Comparison of ENCODE assay signal across 8 cellular contexts in the genomic region with DNA sequence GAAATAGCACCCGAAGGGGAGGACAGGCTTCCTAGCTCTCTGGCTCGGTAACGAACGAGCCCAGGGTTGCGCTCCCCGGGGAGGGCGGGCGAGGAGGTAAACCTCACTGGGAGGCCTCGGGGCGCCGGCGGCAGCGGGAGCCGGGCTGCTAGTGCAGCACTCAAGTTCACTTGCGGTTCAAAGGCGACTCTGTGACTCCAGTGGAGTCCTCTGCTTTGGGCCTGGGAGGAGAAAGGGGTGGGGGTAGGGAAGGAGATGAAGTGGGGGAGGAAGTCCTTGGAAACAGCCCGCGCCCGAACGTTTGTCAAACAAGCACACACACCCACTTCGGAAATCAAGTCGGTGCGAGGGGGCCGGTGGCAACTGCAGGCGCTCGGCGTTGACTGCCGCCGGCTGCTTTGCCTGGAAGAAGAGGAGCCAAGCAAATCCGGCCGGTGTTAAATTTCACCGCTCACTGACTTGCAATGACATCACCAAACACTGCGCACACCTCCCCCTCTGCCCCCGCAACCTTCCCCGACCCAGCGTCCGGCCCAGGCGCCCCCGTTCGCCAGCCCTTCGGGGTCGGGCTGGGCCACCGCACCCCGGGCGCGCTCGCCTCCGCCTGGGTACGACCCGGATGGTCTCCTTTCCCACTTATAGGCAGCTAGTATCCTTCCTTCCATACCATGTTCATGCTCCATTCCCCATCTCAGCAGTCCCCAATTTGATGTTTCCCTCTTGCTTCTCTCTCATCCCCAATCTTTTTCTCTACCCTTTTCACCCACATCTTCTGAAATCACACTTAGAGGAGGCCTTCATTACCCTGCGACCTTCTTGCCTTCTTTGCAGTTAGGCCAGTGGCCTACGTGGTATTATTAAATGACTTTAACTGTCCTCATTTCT. TPM values are rescaled to one million over a fixed set of nuclear protein-coding genes. Genes with fewer than 3 reads are reported as not detected.
DNase-seq lines count a peak whose midpoint lies in the region; ATAC-seq and TF ChIP-seq lines count a peak whose summit lies in the region.

TSS of gene COL24A1 (minus strand) at position 202 of the 885 bp plus-strand sequence. CDS start 376 bp downstream, outside the sequence.

- peak within 1 kb of the TSS in 1 of 2 experiments; percentile 29 for H3K23ac ChIP-seq in mesenchymal stem cell (ENCODE audit: low read length in 2 of 2)

- H3K27me3 Mint-ChIP-seq in activated CD4-positive, alpha-beta T cell treated with anti-CD3 and anti-CD28 coated beads for 36 hours: peaks cover 43% of the 10 kb centered on the region

- peak within 1 kb of the TSS; percentile 7 for H3K9ac ChIP-seq in endocrine pancreas (ENCODE audit: control insufficient read depth, insufficient read depth, low read length)
- peak within 1 kb of the TSS; percentile 67 for H3K9ac ChIP-seq in mesenchymal stem cell (ENCODE audit: low read length)

- POLR2A ChIA-PET in activated CD4-positive, alpha-beta T cell treated with anti-CD3 and anti-CD28 coated beads for 36 hours (lab: Charles Lee): no interaction called here

- peak within 1 kb of the TSS; percentile 16 for H4K8ac ChIP-seq in mesenchymal stem cell (ENCODE audit: low read length)

- H3K4me1 ChIP-seq in endocrine pancreas (ENCODE audit: control insufficient read depth, insufficient read depth, low read length) (no peaks in the 10 kb centered on the region), mesenchymal stem cell (ENCODE audit: control insufficient read depth, insufficient read depth, low read depth, low read length) (peaks cover 22% of the 10 kb centered on the region), transverse colon (peaks cover 3 to 26% (median 14%) of the 10 kb centered on the region in 4 donors)

- H2AFZ ChIP-seq in mesenchymal stem cell (ENCODE audit: low read depth, low read length): peak within 1 kb of the TSS; percentile 44

- TF ChIP-seq POLR2A in transverse colon (IDR thresholded peaks at IDR 0.05): no peak

- in situ Hi-C loops in transverse colon (cut with MboI; ENCODE audit: low pct_ligation_motif_present in 1 of 4, low pct_unique_long_range_greater_than_20kb in 1 of 4, low sequenced_read_pairs in 3 of 4): loop anchor here in 1 of 4 donors (25.0 kb wide), 1 partner anchor 845 kb away; no protein-coding TSS in a partner anchor

- H2BK120ac ChIP-seq in mesenchymal stem cell (ENCODE audit: low read depth, low read length): no peak within 1 kb of the TSS

- peak; percentile 42 for ATAC-seq in activated CD4-positive, alpha-beta T cell treated with anti-CD3 and anti-CD28 coated beads for 36 hours

- TF ChIP-seq EP300 in transverse colon (IDR thresholded peaks at IDR 0.05; ENCODE audit: low read depth): no peak

- H2AK5ac ChIP-seq in mesenchymal stem cell (ENCODE audit: low read length, severe bottlenecking): no peak within 1 kb of the TSS

- no peaks in the 10 kb centered on the region for H3K36me3 ChIP-seq in endocrine pancreas (ENCODE audit: control insufficient read depth, insufficient read depth, low read length)
- no peaks in the 10 kb centered on the region for H3K36me3 ChIP-seq in mesenchymal stem cell (ENCODE audit: control insufficient read depth in 1 of 2, insufficient read depth in 2 of 2, low read depth in 1 of 2, low read length in 2 of 2)
- H3K36me3 ChIP-seq in transverse colon: no peaks in the 10 kb centered on the region

- WGBS in mesenchymal stem cell: 7% methylated on average over 48 of the region's 52 CpGs
- WGBS in transverse colon (ENCODE audit: low coverage in 1 of 2), 2 donors: 25% methylated on average over 5 to 52 of the region's 52 CpGs

- H3K14ac ChIP-seq in mesenchymal stem cell (ENCODE audit: low read length in 2 of 2): no peak within 1 kb of the TSS

- peak within 1 kb of the TSS; percentile 73 for H3K4me3 ChIP-seq in endocrine pancreas (ENCODE audit: control insufficient read depth, insufficient read depth, low read length)
- peak within 1 kb of the TSS; percentile 45 to 78 for H3K4me3 ChIP-seq in mesenchymal stem cell (ENCODE audit: insufficient read depth in 1 of 2, low read depth in 1 of 2, low read length in 2 of 2)
- H3K4me3 ChIP-seq in transverse colon: peak within 1 kb of the TSS in 3 of 4 donors; percentile 27 to 50 (median 30)

- TF ChIP-seq CTCF in transverse colon (IDR thresholded peaks at IDR 0.05): no peak

- H3K4me3 Mint-ChIP-seq in activated CD4-positive, alpha-beta T cell treated with anti-CD3 and anti-CD28 coated beads for 36 hours: peak within 1 kb of the TSS; percentile 15

- H3K79me1 ChIP-seq in mesenchymal stem cell (replicated peaks; ENCODE audit: low read length, poor library complexity, severe bottlenecking): no peaks in the 10 kb centered on the region

- H3K27ac ChIP-seq in mesenchymal stem cell (ENCODE audit: low read length, poor library complexity, severe bottlenecking): no peak within 1 kb of the TSS
- peak within 1 kb of the TSS; percentile 49 to 71 (median 54) for H3K27ac ChIP-seq in transverse colon

- CTCF ChIA-PET in activated CD4-positive, alpha-beta T cell treated with anti-CD3 and anti-CD28 coated beads for 36 hours (lab: Charles Lee): no interaction called here

- H3K9me3 ChIP-seq in endocrine pancreas (ENCODE audit: control insufficient read depth, low read length) (no peaks in the 10 kb centered on the region), mesenchymal stem cell (ENCODE audit: control insufficient read depth, low read length) (no peaks in the 10 kb centered on the region), transverse colon (no peaks in the 10 kb centered on the region)

- intact Hi-C loops in activated CD4-positive, alpha-beta T cell treated with anti-CD3 and anti-CD28 coated beads for 36 hours (cut with DNase I, micrococcal nuclease): loop anchor here in 1 of 2 experiments (5.0 kb wide), 1 partner anchor 435 kb away; no protein-coding TSS in a partner anchor
- intact Hi-C loops in transverse colon (cut with DNase I; ENCODE audit: low total_unique reads): no loop called here

- H2BK15ac ChIP-seq in mesenchymal stem cell (ENCODE audit: low read depth, poor library complexity, severe bottlenecking): no peak within 1 kb of the TSS

- H4K91ac ChIP-seq in mesenchymal stem cell (ENCODE audit: low read length): no peak within 1 kb of the TSS

- DNase-seq in activated CD4-positive, alpha-beta T cell treated with anti-CD3 and anti-CD28 coated beads for 36 hours: peak; percentile 39
- DNase-seq in activated CD4-positive, alpha-beta T cell treated with anti-CD3 and anti-CD28 coated beads, Interleukin-2, amount 50 U/mL, for 4 hours: no peak
- peak; percentile 58 for DNase-seq in NCI-H526 treated with DMSO at 0.1 percent for 48 hours (lab: John Stamatoyannopoulos, UW)
- peak; percentile 57 for DNase-seq in mesenchymal stem cell
- peak; percentile 14 for DNase-seq in transverse colon
- DNase-seq in NCI-H1694 treated with DMSO at 0.1 percent for 48 hours (lab: John Stamatoyannopoulos, UW): no peak
- DNase-seq in central memory CD4-positive, alpha-beta T cell: no peak

- peaks cover 10% of the 10 kb centered on the region for H3K4me1 Mint-ChIP-seq in activated CD4-positive, alpha-beta T cell treated with anti-CD3 and anti-CD28 coated beads for 36 hours

- no peaks in the 10 kb centered on the region for H3K36me3 Mint-ChIP-seq in activated CD4-positive, alpha-beta T cell treated with anti-CD3 and anti-CD28 coated beads for 36 hours (ENCODE audit: low read depth)

- H3K27me3 ChIP-seq in endocrine pancreas (ENCODE audit: control insufficient read depth, insufficient read depth, low read length) (no peaks in the 10 kb centered on the region), mesenchymal stem cell (ENCODE audit: control insufficient read depth in 1 of 2, insufficient read depth in 1 of 2, low read length in 2 of 2) (peaks cover 6 to 17% of the 10 kb centered on the region in 2 experiments), transverse colon (peaks cover 44% of the 10 kb centered on the region)

- no peak within 1 kb of the TSS for H2BK5ac ChIP-seq in mesenchymal stem cell (ENCODE audit: low read depth, low read length, poor library complexity, severe bottlenecking)

- no peak within 1 kb of the TSS for H2BK12ac ChIP-seq in mesenchymal stem cell (ENCODE audit: low read length in 2 of 2)

- H3K27ac Mint-ChIP-seq in activated CD4-positive, alpha-beta T cell treated with anti-CD3 and anti-CD28 coated beads for 36 hours: no peak within 1 kb of the TSS

- H3K4ac ChIP-seq in mesenchymal stem cell (ENCODE audit: low read depth in 1 of 2, low read length in 2 of 2): no peak within 1 kb of the TSS

- peak within 1 kb of the TSS in 1 of 2 experiments; percentile 18 for H3K18ac ChIP-seq in mesenchymal stem cell (ENCODE audit: low read depth in 1 of 2, low read length in 2 of 2)

- H3K4me2 ChIP-seq in mesenchymal stem cell (ENCODE audit: low read length, poor library complexity, severe bottlenecking): peak within 1 kb of the TSS; percentile 92

- no peaks in the 10 kb centered on the region for H3K9me3 Mint-ChIP-seq in activated CD4-positive, alpha-beta T cell treated with anti-CD3 and anti-CD28 coated beads for 36 hours (ENCODE audit: low read depth)

RNA-seq across cellular contexts. Expression of gene COL24A1, which starts in this region (rescaled TPM):
- total RNA-seq in activated CD4-positive, alpha-beta T cell treated with anti-CD3 and anti-CD28 coated beads for 36 hours: not detected
- polyA plus RNA-seq in mesenchymal stem cell (2013, experiment 1 of 2): 0.17 TPM
- polyA plus RNA-seq in mesenchymal stem cell (2013, experiment 2 of 2): 0.16 TPM
- total RNA-seq in transverse colon: 1 to 10 TPM in 2 of 4 donors, under 1 TPM in 2; 0.68 to 1.2 (median 0.93) TPM

Comparison
In these comparisons a context has a peak if more than half of its experiments do, and no peak if none do; other contexts are left out.
1. Peak in DNase-seq and ATAC-seq in activated CD4-positive, alpha-beta T cell treated with anti-CD3 and anti-CD28 coated beads for 36 hours; RNA of the gene not detected or under 1 TPM.
2. DNase-seq: peak in NCI-H526 treated with DMSO at 0.1 percent for 48 hours (single experiment), mesenchymal stem cell (single experiment) and transverse colon (single experiment); none in activated CD4-positive, alpha-beta T cell treated with anti-CD3 and anti-CD28 coated beads, Interleukin-2, amount 50 U/mL, for 4 hours (0 of 2), NCI-H1694 treated with DMSO at 0.1 percent for 48 hours (single experiment) and central memory CD4-positive, alpha-beta T cell (single experiment).
3. Peak in every context shown above with its lines, with median percentiles within 50 percentile points of each other: H3K4me3 ChIP-seq.